ENCODE assay signal across 1 cellular context in the genomic region with DNA sequence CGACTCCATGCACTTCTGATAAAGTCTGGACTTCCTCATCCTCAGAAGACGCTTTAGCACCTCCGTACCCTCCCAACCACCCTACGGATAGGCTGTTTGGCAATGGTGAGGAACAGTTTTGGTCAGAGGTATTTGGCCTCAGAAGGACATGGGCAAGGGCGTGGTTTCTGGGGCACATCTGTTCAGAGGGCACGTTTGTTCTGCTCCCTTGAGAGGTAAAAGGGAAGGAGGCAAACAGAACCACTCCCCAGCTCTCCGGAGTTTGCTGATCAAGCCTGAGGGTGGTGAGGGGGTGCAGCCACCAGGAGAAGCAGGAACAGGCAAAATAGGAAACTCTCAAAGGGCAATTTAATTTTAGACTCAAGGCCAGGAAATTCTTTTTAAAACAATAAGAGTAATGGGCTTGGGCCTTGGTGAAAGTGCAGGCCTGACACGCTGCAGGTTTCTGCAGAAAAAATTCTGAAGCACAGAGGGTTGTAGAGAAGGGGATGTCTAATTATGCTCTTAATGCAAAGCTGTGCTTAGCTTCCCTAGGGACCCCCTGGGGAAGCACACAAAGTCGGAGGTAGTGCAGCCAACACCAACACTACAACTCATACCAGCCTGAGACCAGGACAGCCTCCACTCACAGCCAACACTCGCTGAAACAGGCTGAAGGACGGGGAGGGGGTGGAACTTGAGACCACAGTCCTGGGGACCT.
TF ChIP-seq lines count a peak whose summit lies in the region.

No MANE protein-coding gene starts in this region.

TF ChIP-seq in GM12878, 131 proteins besides CTCF, POLR2A, EP300 and RAD21:
- TF ChIP-seq LARP7 (IDR thresholded peaks at IDR 0.05) (no peak), MEF2A (IDR thresholded peaks at IDR 0.05; ENCODE audit: insufficient read depth, low read depth, low read length) (no peak), SRF (IDR thresholded peaks at IDR 0.05; ENCODE audit: low read depth in 2 of 2, low read length in 2 of 2) (no peak), YBX1 (IDR thresholded peaks at IDR 0.05) (no peak), IKZF2 (IDR thresholded peaks at IDR 0.05) (no peak), ZSCAN29 (IDR thresholded peaks at IDR 0.05) (no peak), HCFC1 (IDR thresholded peaks at IDR 0.05; ENCODE audit: low read length) (no peak), ZBED1 (IDR thresholded peaks at IDR 0.05; ENCODE audit: borderline replicate concordance) (no peak), BHLHE40 (IDR thresholded peaks at IDR 0.05; ENCODE audit: borderline replicate concordance in 1 of 2, low read depth in 2 of 2, low read length in 1 of 2) (no peak), ZNF622 (IDR thresholded peaks at IDR 0.05) (no peak), ZNF274 (IDR thresholded peaks at IDR 0.05; ENCODE audit: insufficient read depth, insufficient read length) (no peak), NFIC (IDR thresholded peaks at IDR 0.05; ENCODE audit: low read depth, low read length) (no peak), BRCA1 (IDR thresholded peaks at IDR 0.05; ENCODE audit: low read depth, low read length) (no peak), TCF12 (IDR thresholded peaks at IDR 0.05; ENCODE audit: low read depth, low read length) (no peak)
- TF ChIP-seq, protein P1, sequence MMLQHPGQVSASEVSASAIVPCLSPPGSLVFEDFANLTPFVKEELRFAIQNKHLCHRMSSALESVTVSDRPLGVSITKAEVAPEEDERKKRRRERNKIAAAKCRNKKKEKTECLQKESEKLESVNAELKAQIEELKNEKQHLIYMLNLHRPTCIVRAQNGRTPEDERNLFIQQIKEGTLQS (IDR thresholded peaks at IDR 0.05; ENCODE audit: borderline replicate concordance, extremely low read depth, low read depth, low read length): no peak
- TF ChIP-seq, protein P2, sequence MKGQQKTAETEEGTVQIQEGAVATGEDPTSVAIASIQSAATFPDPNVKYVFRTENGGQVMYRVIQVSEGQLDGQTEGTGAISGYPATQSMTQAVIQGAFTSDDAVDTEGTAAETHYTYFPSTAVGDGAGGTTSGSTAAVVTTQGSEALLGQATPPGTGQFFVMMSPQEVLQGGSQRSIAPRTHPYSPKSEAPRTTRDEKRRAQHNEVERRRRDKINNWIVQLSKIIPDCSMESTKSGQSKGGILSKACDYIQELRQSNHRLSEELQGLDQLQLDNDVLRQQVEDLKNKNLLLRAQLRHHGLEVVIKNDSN (IDR thresholded peaks at IDR 0.05; ENCODE audit: borderline replicate concordance, extremely low read length, insufficient read depth, low read depth, low read length): no peak
- TF ChIP-seq, protein P3, sequence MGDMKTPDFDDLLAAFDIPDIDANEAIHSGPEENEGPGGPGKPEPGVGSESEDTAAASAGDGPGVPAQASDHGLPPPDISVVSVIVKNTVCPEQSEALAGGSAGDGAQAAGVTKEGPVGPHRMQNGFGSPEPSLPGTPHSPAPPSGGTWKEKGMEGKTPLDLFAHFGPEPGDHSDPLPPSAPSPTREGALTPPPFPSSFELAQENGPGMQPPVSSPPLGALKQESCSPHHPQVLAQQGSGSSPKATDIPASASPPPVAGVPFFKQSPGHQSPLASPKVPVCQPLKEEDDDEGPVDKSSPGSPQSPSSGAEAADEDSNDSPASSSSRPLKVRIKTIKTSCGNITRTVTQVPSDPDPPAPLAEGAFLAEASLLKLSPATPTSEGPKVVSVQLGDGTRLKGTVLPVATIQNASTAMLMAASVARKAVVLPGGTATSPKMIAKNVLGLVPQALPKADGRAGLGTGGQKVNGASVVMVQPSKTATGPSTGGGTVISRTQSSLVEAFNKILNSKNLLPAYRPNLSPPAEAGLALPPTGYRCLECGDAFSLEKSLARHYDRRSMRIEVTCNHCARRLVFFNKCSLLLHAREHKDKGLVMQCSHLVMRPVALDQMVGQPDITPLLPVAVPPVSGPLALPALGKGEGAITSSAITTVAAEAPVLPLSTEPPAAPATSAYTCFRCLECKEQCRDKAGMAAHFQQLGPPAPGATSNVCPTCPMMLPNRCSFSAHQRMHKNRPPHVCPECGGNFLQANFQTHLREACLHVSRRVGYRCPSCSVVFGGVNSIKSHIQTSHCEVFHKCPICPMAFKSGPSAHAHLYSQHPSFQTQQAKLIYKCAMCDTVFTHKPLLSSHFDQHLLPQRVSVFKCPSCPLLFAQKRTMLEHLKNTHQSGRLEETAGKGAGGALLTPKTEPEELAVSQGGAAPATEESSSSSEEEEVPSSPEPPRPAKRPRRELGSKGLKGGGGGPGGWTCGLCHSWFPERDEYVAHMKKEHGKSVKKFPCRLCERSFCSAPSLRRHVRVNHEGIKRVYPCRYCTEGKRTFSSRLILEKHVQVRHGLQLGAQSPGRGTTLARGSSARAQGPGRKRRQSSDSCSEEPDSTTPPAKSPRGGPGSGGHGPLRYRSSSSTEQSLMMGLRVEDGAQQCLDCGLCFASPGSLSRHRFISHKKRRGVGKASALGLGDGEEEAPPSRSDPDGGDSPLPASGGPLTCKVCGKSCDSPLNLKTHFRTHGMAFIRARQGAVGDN (IDR thresholded peaks at IDR 0.05): no peak
- TF ChIP-seq, protein P4, sequence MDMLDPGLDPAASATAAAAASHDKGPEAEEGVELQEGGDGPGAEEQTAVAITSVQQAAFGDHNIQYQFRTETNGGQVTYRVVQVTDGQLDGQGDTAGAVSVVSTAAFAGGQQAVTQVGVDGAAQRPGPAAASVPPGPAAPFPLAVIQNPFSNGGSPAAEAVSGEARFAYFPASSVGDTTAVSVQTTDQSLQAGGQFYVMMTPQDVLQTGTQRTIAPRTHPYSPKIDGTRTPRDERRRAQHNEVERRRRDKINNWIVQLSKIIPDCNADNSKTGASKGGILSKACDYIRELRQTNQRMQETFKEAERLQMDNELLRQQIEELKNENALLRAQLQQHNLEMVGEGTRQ (IDR thresholded peaks at IDR 0.05; ENCODE audit: borderline replicate concordance, low read depth, low read length): no peak
- TF ChIP-seq, protein P5, sequence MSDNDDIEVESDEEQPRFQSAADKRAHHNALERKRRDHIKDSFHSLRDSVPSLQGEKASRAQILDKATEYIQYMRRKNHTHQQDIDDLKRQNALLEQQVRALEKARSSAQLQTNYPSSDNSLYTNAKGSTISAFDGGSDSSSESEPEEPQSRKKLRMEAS (IDR thresholded peaks at IDR 0.05; ENCODE audit: low read depth, low read length): no peak
